Comparison of ENCODE assay signal across 8 cellular contexts in the genomic region with DNA sequence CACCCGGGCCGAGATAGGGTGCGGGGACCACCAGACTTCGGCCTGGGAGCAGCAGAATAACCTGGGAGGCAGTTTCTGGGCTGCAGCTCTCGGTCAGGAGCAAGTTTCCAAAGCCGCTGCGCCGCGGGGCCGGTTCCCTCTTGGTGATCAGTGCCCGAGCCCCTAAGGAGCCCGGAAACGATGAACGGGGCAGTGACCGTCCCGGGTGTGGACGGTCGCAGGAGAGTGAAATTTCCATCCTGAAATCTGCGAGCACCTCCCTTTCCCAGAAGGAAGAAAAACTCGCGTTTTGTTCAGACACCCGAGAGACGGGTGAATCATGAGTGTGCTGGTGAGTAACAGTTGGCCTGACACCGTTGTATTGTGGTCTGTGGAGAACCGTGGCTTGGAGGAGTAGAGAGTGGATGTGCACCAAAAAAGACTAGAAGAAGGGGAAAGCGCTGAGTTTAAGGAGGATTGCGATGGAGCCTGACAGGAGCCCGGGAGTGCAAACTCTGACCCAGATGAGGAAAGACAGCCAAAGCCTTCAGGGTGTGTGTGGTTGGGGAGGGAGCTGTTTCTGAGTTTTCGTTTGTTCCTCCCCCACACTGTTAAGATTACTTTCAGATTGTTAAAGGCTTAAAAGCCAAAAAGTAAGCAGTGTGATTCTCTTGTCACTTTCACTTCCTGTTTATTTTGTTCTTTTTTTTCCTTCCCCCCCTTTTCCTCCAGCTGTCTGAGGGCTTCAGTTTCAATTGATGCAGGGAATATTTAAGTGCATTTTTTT. TPM values are rescaled to one million over a fixed set of nuclear protein-coding genes. Genes with fewer than 3 reads are reported as not detected.
DNase-seq lines count a peak whose midpoint lies in the region; ATAC-seq and TF ChIP-seq lines count a peak whose summit lies in the region.

No MANE protein-coding gene starts in this region.

- no peak for TF ChIP-seq CTCF in psoas muscle (IDR thresholded peaks at IDR 0.05)

- no peaks in the 10 kb centered on the region for H3K9me3 Mint-ChIP-seq in activated naive CD8-positive, alpha-beta T cell treated with anti-CD3 and anti-CD28 coated beads, Interleukin-2, amount 10 ng/mL, durations not matched to agents 7 days and 5 days

- peak overlapping the region; percentile 99 for H3K27ac Mint-ChIP-seq in activated naive CD8-positive, alpha-beta T cell treated with anti-CD3 and anti-CD28 coated beads, Interleukin-2, amount 10 ng/mL, durations not matched to agents 7 days and 5 days

- peak overlapping the region; percentile 74 for H3K4me3 ChIP-seq in psoas muscle
- H3K4me3 ChIP-seq in aorta (ENCODE audit: low read length in 2 of 2): peak overlapping the region; percentile 50 to 77

- intact Hi-C loops in left ventricle myocardium superior (cut with micrococcal nuclease): no loop called here
- intact Hi-C loops in psoas muscle (cut with DNase I): no loop called here
- intact Hi-C loops in aorta (cut with DNase I): loop anchor here in 1 of 2 donors (10.0 kb wide), 1 partner anchor 126 kb away; a partner anchor contains a TSS

- WGBS in psoas muscle, 3 donors: 3 to 5% (median 3%) methylated on average over 29 of the region's 29 CpGs
- 0% methylated on average over 29 of the region's 29 CpGs for WGBS in aorta, 2 donors

- H3K9me3 ChIP-seq in psoas muscle (peaks cover 3% of the 10 kb centered on the region), aorta (ENCODE audit: control insufficient read depth, low read length) (no peaks in the 10 kb centered on the region)

- H3K4me1 Mint-ChIP-seq in activated naive CD8-positive, alpha-beta T cell treated with anti-CD3 and anti-CD28 coated beads, Interleukin-2, amount 10 ng/mL, durations not matched to agents 7 days and 5 days: peaks cover 44% of the 10 kb centered on the region

- H3K4me1 ChIP-seq in psoas muscle (peaks cover 3% of the 10 kb centered on the region), aorta (ENCODE audit: control insufficient read depth in 1 of 2, insufficient read depth in 2 of 2, low read length in 2 of 2) (no peaks in the 10 kb centered on the region)

- peaks cover 24% of the 10 kb centered on the region for H3K36me3 Mint-ChIP-seq in activated naive CD8-positive, alpha-beta T cell treated with anti-CD3 and anti-CD28 coated beads, Interleukin-2, amount 10 ng/mL, durations not matched to agents 7 days and 5 days

- H3K36me3 ChIP-seq in psoas muscle (ENCODE audit: insufficient read depth in 1 of 2, low read depth in 1 of 2) (no peaks in the 10 kb centered on the region), aorta (ENCODE audit: control insufficient read depth in 1 of 2, insufficient read depth in 2 of 2, low read length in 1 of 2) (no peaks in the 10 kb centered on the region)

- DNase-seq in COLO829 (ENCODE audit: low spot score) (peak; percentile 63), HK-2 (ENCODE audit: unreplicated experiment) (peak; percentile 60), SKM-1 (lab: John Stamatoyannopoulos, UW; ENCODE audit: unreplicated experiment) (peak; percentile 30), left ventricle myocardium superior (peak; percentile 56), psoas muscle (peak; percentile 36 to 57), aorta (peak; percentile 69 to 85)
- peak; percentile 60 for DNase-seq in activated naive CD8-positive, alpha-beta T cell treated with anti-CD3 and anti-CD28 coated beads, Interleukin-2, amount 10 ng/mL, durations not matched to agents 7 days and 5 days

- peak overlapping the region; percentile 98 for H3K4me3 Mint-ChIP-seq in activated naive CD8-positive, alpha-beta T cell treated with anti-CD3 and anti-CD28 coated beads, Interleukin-2, amount 10 ng/mL, durations not matched to agents 7 days and 5 days

- H3K27ac ChIP-seq in psoas muscle (peak overlapping the region; percentile 74), aorta (ENCODE audit: low read depth in 1 of 2, low read length in 2 of 2) (no peak overlapping the region)

- H3K27me3 Mint-ChIP-seq in activated naive CD8-positive, alpha-beta T cell treated with anti-CD3 and anti-CD28 coated beads, Interleukin-2, amount 10 ng/mL, durations not matched to agents 7 days and 5 days: no peaks in the 10 kb centered on the region

- POLR2A ChIA-PET in activated naive CD8-positive, alpha-beta T cell treated with anti-CD3 and anti-CD28 coated beads, Interleukin-2, amount 10 ng/mL, durations not matched to agents 7 days and 5 days (lab: Charles Lee): interaction anchor here (0.6 to 3.4 kb wide), 20 partner anchors 10 to 635 kb away, joined by 3 to 31 read pairs (median 4); a partner anchor contains a TSS

- ATAC-seq in GM19468 (IDR thresholded peaks at IDR 0.05; ENCODE audit: extremely low read depth, unreplicated experiment) (peak; percentile 52), left ventricle myocardium superior (peak; percentile 75), psoas muscle (peak; percentile 54 to 69 (median 58)), aorta (ENCODE audit: low FRiP score) (peak; percentile 88)
- peak; percentile 36 for ATAC-seq in activated naive CD8-positive, alpha-beta T cell treated with anti-CD3 and anti-CD28 coated beads, Interleukin-2, amount 10 ng/mL, durations not matched to agents 7 days and 5 days (ENCODE audit: low read depth)

- peaks cover 0 to 19% (median 3%) of the 10 kb centered on the region in 3 donors for H3K27me3 ChIP-seq in psoas muscle (ENCODE audit: insufficient read depth in 3 of 3, low read length in 2 of 3)
- H3K27me3 ChIP-seq in aorta (ENCODE audit: control insufficient read depth in 1 of 2, insufficient read depth in 2 of 2, low read length in 1 of 2): no peaks in the 10 kb centered on the region

RNA-seq across cellular contexts. Expression of a gene that starts 0.8 kb away (rescaled TPM):
- total RNA-seq in activated naive CD8-positive, alpha-beta T cell treated with anti-CD3 and anti-CD28 coated beads, Interleukin-2, amount 10 ng/mL, durations not matched to agents 7 days and 5 days: 100 to 1,000 TPM; 110 to 121 TPM
- total RNA-seq in left ventricle myocardium superior: 3.5 TPM
- total RNA-seq in psoas muscle: 1 to 10 TPM; 1.4 to 2.8 (median 1.7) TPM
- 1 to 10 TPM in 1 of 3 donors, under 1 TPM in 2; 0.73 to 1.9 (median 1.00) TPM for polyA plus RNA-seq in psoas muscle
- total RNA-seq in aorta: 10 to 100 TPM; 12.5 to 25.6 TPM
- 1 to 10 TPM; 2.7 to 4.1 TPM for polyA plus RNA-seq in aorta

Comparison
In these comparisons a context has a peak if more than half of its experiments do, and no peak if none do; other contexts are left out.
1. ATAC-seq: peak in every context shown above with its lines; median percentile 88 in aorta; 75 in left ventricle myocardium superior; 58 in psoas muscle; 52 in GM19468; 36 in activated naive CD8-positive, alpha-beta T cell treated with anti-CD3 and anti-CD28 coated beads, Interleukin-2, amount 10 ng/mL, durations not matched to agents 7 days and 5 days.
2. RNA of a gene that starts 0.8 kb away (total RNA-seq): 110 to 121 TPM in activated naive CD8-positive, alpha-beta T cell treated with anti-CD3 and anti-CD28 coated beads, Interleukin-2, amount 10 ng/mL, durations not matched to agents 7 days and 5 days; 12.5 to 25.6 TPM in aorta, 3.5 TPM in left ventricle myocardium superior (single experiment) and 1.4 to 2.8 TPM in psoas muscle; every median in the first group is over 4 times any median in the second.
3. Peak in every context shown above with its lines, with median percentiles within 50 percentile points of each other: DNase-seq.